Comparison of ENCODE assay signal across 8 cellular contexts in the genomic region with DNA sequence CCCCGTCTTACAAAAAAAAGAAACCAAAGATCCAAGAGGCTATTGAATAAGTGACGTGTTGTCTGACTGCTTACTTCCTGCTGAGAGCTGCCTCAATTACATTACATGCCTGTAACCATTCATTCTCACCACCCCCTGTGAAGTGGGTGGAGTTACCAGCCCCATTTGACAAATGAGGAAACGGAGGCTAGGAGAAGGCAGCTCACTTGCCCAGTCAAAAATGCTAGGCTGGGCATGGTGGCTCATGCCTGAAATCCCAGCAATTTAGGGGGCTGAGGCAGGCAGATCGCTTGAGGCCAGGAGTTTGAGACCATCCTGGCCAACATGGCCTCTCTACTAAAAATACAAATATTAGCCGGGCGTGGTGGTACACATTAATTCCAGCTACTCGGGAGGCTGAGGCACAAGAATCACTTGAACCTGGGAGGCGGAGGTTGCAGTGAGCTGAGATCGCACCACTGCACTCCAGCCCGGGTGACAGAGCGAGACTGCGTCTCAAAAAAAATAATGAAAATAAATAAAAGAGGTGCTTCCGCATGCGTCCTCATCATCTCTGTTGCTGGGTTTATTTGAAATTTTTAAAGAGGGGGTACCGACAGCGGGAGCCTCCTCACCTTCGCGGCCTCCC. TPM values are rescaled to one million over a fixed set of nuclear protein-coding genes. Genes with fewer than 3 reads are reported as not detected.
DNase-seq lines count a peak whose midpoint lies in the region; ATAC-seq and TF ChIP-seq lines count a peak whose summit lies in the region.

No MANE protein-coding gene starts in this region.

- no peaks in the 10 kb centered on the region for H3K9me3 ChIP-seq in Peyer's patch

- peaks cover 0 to 34% (median 0%) of the 10 kb centered on the region in 3 donors for H3K36me3 ChIP-seq in Peyer's patch

- ATAC-seq in HG02970 (IDR thresholded peaks at IDR 0.05; ENCODE audit: low FRiP score, unreplicated experiment): peak; percentile 6
- no peak for ATAC-seq in HG02973 (IDR thresholded peaks at IDR 0.05; ENCODE audit: unreplicated experiment)

- peak; percentile 42 to 47 for TF ChIP-seq POLR2A in Peyer's patch (IDR thresholded peaks at IDR 0.05)

- H3K27me3 Mint-ChIP-seq in activated naive CD4-positive, alpha-beta T cell treated with anti-CD3 and anti-CD28 coated beads, Interleukin-2, amount 10 ng/mL, durations not matched to agents 7 days and 5 days: no peaks in the 10 kb centered on the region
- peaks cover 36% of the 10 kb centered on the region for H3K27me3 Mint-ChIP-seq in glutamatergic neuron (ENCODE audit: unreplicated experiment)

- peak overlapping the region; percentile 75 to 99 (median 88) for H3K4me3 ChIP-seq in Peyer's patch

- no peaks in the 10 kb centered on the region for H3K9me3 Mint-ChIP-seq in activated naive CD4-positive, alpha-beta T cell treated with anti-CD3 and anti-CD28 coated beads, Interleukin-2, amount 10 ng/mL, durations not matched to agents 7 days and 5 days
- peaks cover 49% of the 10 kb centered on the region for H3K9me3 Mint-ChIP-seq in glutamatergic neuron (ENCODE audit: unreplicated experiment)

- H3K4me1 Mint-ChIP-seq in activated naive CD4-positive, alpha-beta T cell treated with anti-CD3 and anti-CD28 coated beads, Interleukin-2, amount 10 ng/mL, durations not matched to agents 7 days and 5 days: peaks cover 69% of the 10 kb centered on the region
- H3K4me1 Mint-ChIP-seq in glutamatergic neuron (ENCODE audit: low read depth, unreplicated experiment): peaks cover 45% of the 10 kb centered on the region

- DNase-seq in Caki2 (ENCODE audit: low read depth) (peak; percentile 67), Peyer's patch (peak in 2 of 3 donors; percentile 67 to 82), glutamatergic neuron (peak; percentile 14), pons (ENCODE audit: low spot score) (peak; percentile 67), HuH-7.5 (ENCODE audit: low spot score) (no peak)
- peak; percentile 81 for DNase-seq in activated naive CD4-positive, alpha-beta T cell treated with anti-CD3 and anti-CD28 coated beads, Interleukin-2, amount 10 ng/mL, durations not matched to agents 7 days and 5 days

- peak overlapping the region; percentile 79 to 98 (median 90) for H3K27ac ChIP-seq in Peyer's patch

- peak overlapping the region; percentile 97 for H3K4me3 Mint-ChIP-seq in activated naive CD4-positive, alpha-beta T cell treated with anti-CD3 and anti-CD28 coated beads, Interleukin-2, amount 10 ng/mL, durations not matched to agents 7 days and 5 days
- peak overlapping the region; percentile 99 for H3K4me3 Mint-ChIP-seq in glutamatergic neuron (ENCODE audit: unreplicated experiment)

- CTCF ChIA-PET in activated naive CD4-positive, alpha-beta T cell treated with anti-CD3 and anti-CD28 coated beads, Interleukin-2, amount 10 ng/mL, durations not matched to agents 7 days and 5 days (lab: Charles Lee): no interaction called here

- TF ChIP-seq CTCF in Peyer's patch (IDR thresholded peaks at IDR 0.05) (no peak), glutamatergic neuron (IDR thresholded peaks at IDR 0.05; ENCODE audit: partially characterized antibody, unreplicated experiment) (no peak)

- H3K27ac Mint-ChIP-seq in activated naive CD4-positive, alpha-beta T cell treated with anti-CD3 and anti-CD28 coated beads, Interleukin-2, amount 10 ng/mL, durations not matched to agents 7 days and 5 days: peak overlapping the region; percentile 99
- H3K27ac Mint-ChIP-seq in glutamatergic neuron (ENCODE audit: unreplicated experiment): peak overlapping the region; percentile 93

- H3K27me3 ChIP-seq in Peyer's patch: no peaks in the 10 kb centered on the region

- peaks cover 37% of the 10 kb centered on the region for H3K36me3 Mint-ChIP-seq in activated naive CD4-positive, alpha-beta T cell treated with anti-CD3 and anti-CD28 coated beads, Interleukin-2, amount 10 ng/mL, durations not matched to agents 7 days and 5 days
- H3K36me3 Mint-ChIP-seq in glutamatergic neuron (ENCODE audit: unreplicated experiment): no peaks in the 10 kb centered on the region

- peaks cover 0 to 52% (median 45%) of the 10 kb centered on the region in 4 donors for H3K4me1 ChIP-seq in Peyer's patch

- in situ Hi-C loops in Caki2 (cut with HindIII; ENCODE audit: low pct_unique_long_range_greater_than_20kb, low sequenced_read_pairs): no loop called here

RNA-seq across cellular contexts. Expression of gene LSM7, which starts 0.5 kb away (rescaled TPM):
- total RNA-seq in Caki2 (2014; rRNA removed; shearing (Covaris generic); ENCODE audit: low replicate concordance): 238 and 305 TPM in 2 replicates
- 100 to 1,000 TPM in 2 of 4 donors, 10 to 100 TPM in 2; 59.8 to 152 (median 109) TPM for total RNA-seq in Peyer's patch
- 105 TPM for total RNA-seq in glutamatergic neuron (ENCODE audit: unreplicated experiment)

RNA-seq across cellular contexts. Expression of gene SPPL2B, which starts 0.6 kb away (rescaled TPM):
- total RNA-seq in Caki2 (2014; rRNA removed; shearing (Covaris generic); ENCODE audit: low replicate concordance): 20.6 and 30.0 TPM in 2 replicates
- total RNA-seq in Peyer's patch: 100 to 1,000 TPM; 196 to 448 (median 270) TPM
- 166 TPM for total RNA-seq in glutamatergic neuron (ENCODE audit: unreplicated experiment)

RNA-seq across cellular contexts. Expression of gene LINGO3, which starts 19.9 kb away (rescaled TPM):
- not detected in 2 replicates for total RNA-seq in Caki2 (2014; rRNA removed; shearing (Covaris generic); ENCODE audit: low replicate concordance)
- total RNA-seq in Peyer's patch: 1 to 10 TPM in 1 of 4 donors, under 1 TPM in 1, not detected in 2; 0.54 to 5.0 TPM
- 0.25 TPM for total RNA-seq in glutamatergic neuron (ENCODE audit: unreplicated experiment)

RNA-seq across cellular contexts. Expression of gene TMPRSS9, which starts 32.2 kb away (rescaled TPM):
- 0.09 and 0.44 TPM in 2 replicates for total RNA-seq in Caki2 (2014; rRNA removed; shearing (Covaris generic); ENCODE audit: low replicate concordance)
- total RNA-seq in Peyer's patch (1 to 10 TPM in 1 of 4 donors, under 1 TPM in 2, not detected in 1; 0.54 to 2.5 (median 0.85) TPM), glutamatergic neuron (ENCODE audit: unreplicated experiment) (0.29 TPM)

RNA-seq across cellular contexts. Expression of gene PEAK3, which starts 45.9 kb away (rescaled TPM):
- not detected in 2 replicates for total RNA-seq in Caki2 (2014; rRNA removed; shearing (Covaris generic); ENCODE audit: low replicate concordance)
- total RNA-seq in Peyer's patch (1 to 10 TPM; 1.2 to 5.8 (median 2.6) TPM), glutamatergic neuron (ENCODE audit: unreplicated experiment) (not detected)
